1 cellular context compared by ENCODE assay signal in the genomic region with DNA sequence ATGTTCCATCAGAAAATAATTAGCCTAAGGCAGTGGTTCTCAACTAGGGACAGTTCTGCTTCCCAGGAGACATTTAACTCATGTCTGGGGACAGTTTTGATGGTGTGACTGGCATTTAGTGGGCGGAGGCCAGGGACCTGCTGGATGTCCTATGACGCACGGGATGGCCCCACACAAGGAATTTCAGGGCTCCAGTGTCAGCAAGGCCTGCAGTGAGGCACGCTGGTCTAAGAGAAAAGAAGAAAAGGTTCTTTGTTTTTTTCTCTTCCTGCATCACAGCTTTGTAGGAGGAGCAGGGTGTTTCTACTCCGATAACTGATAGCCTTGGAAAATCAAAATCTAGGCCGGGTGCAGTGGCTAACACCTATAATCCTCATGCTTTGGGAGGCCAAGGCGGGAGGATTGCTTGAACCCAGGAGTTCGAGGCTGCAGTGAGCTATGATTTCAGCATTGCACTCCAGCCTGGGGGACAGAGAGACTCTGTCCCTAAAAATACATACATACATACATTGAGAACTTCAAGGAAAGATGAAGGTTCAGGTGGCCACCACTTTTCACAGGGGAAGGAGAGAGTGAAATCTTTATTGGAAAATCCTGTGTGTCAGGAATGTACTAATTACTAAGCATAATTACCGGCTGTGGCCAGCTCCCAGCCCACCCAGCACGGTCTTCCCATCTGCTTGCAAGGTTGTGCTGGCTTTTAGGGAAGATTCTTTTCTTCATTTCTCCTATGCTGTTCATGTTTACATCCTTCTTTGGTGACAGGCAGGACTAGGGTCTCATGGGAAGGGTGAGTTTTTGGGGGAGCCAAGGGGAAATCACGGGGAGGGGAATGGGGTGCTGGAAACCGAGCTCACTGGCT.
TF ChIP-seq lines count a peak whose summit lies in the region.

No MANE protein-coding gene starts in this region.

TF ChIP-seq in HepG2, 621 proteins besides CTCF, POLR2A, EP300 and RAD21 (continued from another document and continues in another):
- TF ChIP-seq ZMYM2 (CRISPR knock-in tag; IDR thresholded peaks at IDR 0.05): peak; percentile 51; the same call in 1 of the 2 replicates
- no peak for TF ChIP-seq SRY (CRISPR knock-in tag; IDR thresholded peaks at IDR 0.05)
- no peak for TF ChIP-seq TARDBP (CRISPR knock-in tag; IDR thresholded peaks at IDR 0.05)
- TF ChIP-seq ARHGAP35 (CRISPR knock-in tag; IDR thresholded peaks at IDR 0.05; ENCODE audit: borderline replicate concordance): no peak
- TF ChIP-seq, protein P1, sequence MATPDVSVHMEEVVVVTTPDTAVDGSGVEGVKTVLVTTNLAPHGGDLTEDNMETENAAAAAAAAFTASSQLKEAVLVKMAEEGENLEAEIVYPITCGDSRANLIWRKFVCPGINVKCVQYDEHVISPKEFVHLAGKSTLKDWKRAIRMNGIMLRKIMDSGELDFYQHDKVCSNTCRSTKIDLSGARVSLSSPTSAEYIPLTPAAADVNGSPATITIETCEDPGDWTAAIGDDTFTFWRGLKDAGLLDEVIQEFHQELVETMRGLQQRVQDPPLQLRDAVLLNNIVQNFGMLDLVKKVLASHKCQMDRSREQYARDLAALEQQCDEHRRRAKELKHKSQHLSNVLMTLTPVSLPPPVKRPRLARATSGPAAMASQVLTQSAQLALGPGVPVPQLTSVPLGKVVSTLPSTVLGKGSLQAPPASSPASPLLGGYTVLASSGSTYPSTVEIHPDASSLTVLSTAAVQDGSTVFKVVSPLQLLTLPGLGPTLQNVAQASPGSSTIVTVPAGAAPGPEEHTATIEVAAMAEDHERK (CRISPR knock-in tag; IDR thresholded peaks at IDR 0.05; ENCODE audit: low read depth): no peak
- peak; percentile 75 for TF ChIP-seq ASH2L (IDR thresholded peaks at IDR 0.05; ENCODE audit: insufficient read length, low read depth, low read length)
- TF ChIP-seq, protein P2, sequence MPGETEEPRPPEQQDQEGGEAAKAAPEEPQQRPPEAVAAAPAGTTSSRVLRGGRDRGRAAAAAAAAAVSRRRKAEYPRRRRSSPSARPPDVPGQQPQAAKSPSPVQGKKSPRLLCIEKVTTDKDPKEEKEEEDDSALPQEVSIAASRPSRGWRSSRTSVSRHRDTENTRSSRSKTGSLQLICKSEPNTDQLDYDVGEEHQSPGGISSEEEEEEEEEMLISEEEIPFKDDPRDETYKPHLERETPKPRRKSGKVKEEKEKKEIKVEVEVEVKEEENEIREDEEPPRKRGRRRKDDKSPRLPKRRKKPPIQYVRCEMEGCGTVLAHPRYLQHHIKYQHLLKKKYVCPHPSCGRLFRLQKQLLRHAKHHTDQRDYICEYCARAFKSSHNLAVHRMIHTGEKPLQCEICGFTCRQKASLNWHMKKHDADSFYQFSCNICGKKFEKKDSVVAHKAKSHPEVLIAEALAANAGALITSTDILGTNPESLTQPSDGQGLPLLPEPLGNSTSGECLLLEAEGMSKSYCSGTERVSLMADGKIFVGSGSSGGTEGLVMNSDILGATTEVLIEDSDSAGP (CRISPR knock-in tag; IDR thresholded peaks at IDR 0.05; ENCODE audit: borderline replicate concordance): no peak
- TF ChIP-seq ZNF460 (CRISPR knock-in tag; IDR thresholded peaks at IDR 0.05; ENCODE audit: borderline replicate concordance): no peak
- TF ChIP-seq, protein P3, sequence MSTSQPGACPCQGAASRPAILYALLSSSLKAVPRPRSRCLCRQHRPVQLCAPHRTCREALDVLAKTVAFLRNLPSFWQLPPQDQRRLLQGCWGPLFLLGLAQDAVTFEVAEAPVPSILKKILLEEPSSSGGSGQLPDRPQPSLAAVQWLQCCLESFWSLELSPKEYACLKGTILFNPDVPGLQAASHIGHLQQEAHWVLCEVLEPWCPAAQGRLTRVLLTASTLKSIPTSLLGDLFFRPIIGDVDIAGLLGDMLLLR (CRISPR knock-in tag; IDR thresholded peaks at IDR 0.05): no peak
- no peak for TF ChIP-seq ZNF292 (CRISPR knock-in tag; IDR thresholded peaks at IDR 0.05; ENCODE audit: borderline replicate concordance, low read depth)
- peak; percentile 33; the same call in 1 of the 2 replicates for TF ChIP-seq MED1 (CRISPR knock-in tag; IDR thresholded peaks at IDR 0.05)
- TF ChIP-seq KDM3A (CRISPR knock-in tag; IDR thresholded peaks at IDR 0.05; ENCODE audit: low read depth): no peak
- no peak for TF ChIP-seq NCOA2 (CRISPR knock-in tag; IDR thresholded peaks at IDR 0.05)
- peak; percentile 28; the same call in 1 of the 2 replicates for TF ChIP-seq IRF2 (CRISPR knock-in tag; IDR thresholded peaks at IDR 0.05)
- no peak for TF ChIP-seq THYN1 (CRISPR knock-in tag; IDR thresholded peaks at IDR 0.05; ENCODE audit: borderline replicate concordance, low read depth)
- no peak for TF ChIP-seq KDM1A (CRISPR knock-in tag; IDR thresholded peaks at IDR 0.05)
- TF ChIP-seq FLYWCH1 (CRISPR knock-in tag; IDR thresholded peaks at IDR 0.05): no peak
- no peak for TF ChIP-seq SRF (IDR thresholded peaks at IDR 0.05; ENCODE audit: low read depth, low read length)
- peak; percentile 64; the same call in 1 of the 2 replicates for TF ChIP-seq SOX5 (CRISPR knock-in tag; IDR thresholded peaks at IDR 0.05; ENCODE audit: borderline replicate concordance)
- TF ChIP-seq, protein P4, sequence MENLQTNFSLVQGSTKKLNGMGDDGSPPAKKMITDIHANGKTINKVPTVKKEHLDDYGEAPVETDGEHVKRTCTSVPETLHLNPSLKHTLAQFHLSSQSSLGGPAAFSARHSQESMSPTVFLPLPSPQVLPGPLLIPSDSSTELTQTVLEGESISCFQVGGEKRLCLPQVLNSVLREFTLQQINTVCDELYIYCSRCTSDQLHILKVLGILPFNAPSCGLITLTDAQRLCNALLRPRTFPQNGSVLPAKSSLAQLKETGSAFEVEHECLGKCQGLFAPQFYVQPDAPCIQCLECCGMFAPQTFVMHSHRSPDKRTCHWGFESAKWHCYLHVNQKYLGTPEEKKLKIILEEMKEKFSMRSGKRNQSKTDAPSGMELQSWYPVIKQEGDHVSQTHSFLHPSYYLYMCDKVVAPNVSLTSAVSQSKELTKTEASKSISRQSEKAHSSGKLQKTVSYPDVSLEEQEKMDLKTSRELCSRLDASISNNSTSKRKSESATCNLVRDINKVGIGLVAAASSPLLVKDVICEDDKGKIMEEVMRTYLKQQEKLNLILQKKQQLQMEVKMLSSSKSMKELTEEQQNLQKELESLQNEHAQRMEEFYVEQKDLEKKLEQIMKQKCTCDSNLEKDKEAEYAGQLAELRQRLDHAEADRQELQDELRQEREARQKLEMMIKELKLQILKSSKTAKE (CRISPR knock-in tag; IDR thresholded peaks at IDR 0.05; ENCODE audit: borderline replicate concordance): no peak
- no peak for TF ChIP-seq SOX13 (IDR thresholded peaks at IDR 0.05)
- TF ChIP-seq SOX13 (CRISPR knock-in tag; conservative IDR thresholded peaks at IDR 0.05 in 1 of 2, IDR thresholded peaks at IDR 0.05 in 1 of 2): peak in 1 of 2 experiments; percentile 69; a peak in 2 of 4 replicates
- TF ChIP-seq, protein P5, sequence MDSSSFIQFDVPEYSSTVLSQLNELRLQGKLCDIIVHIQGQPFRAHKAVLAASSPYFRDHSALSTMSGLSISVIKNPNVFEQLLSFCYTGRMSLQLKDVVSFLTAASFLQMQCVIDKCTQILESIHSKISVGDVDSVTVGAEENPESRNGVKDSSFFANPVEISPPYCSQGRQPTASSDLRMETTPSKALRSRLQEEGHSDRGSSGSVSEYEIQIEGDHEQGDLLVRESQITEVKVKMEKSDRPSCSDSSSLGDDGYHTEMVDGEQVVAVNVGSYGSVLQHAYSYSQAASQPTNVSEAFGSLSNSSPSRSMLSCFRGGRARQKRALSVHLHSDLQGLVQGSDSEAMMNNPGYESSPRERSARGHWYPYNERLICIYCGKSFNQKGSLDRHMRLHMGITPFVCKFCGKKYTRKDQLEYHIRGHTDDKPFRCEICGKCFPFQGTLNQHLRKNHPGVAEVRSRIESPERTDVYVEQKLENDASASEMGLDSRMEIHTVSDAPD (CRISPR knock-in tag; IDR thresholded peaks at IDR 0.05): no peak
- TF ChIP-seq, protein P6, sequence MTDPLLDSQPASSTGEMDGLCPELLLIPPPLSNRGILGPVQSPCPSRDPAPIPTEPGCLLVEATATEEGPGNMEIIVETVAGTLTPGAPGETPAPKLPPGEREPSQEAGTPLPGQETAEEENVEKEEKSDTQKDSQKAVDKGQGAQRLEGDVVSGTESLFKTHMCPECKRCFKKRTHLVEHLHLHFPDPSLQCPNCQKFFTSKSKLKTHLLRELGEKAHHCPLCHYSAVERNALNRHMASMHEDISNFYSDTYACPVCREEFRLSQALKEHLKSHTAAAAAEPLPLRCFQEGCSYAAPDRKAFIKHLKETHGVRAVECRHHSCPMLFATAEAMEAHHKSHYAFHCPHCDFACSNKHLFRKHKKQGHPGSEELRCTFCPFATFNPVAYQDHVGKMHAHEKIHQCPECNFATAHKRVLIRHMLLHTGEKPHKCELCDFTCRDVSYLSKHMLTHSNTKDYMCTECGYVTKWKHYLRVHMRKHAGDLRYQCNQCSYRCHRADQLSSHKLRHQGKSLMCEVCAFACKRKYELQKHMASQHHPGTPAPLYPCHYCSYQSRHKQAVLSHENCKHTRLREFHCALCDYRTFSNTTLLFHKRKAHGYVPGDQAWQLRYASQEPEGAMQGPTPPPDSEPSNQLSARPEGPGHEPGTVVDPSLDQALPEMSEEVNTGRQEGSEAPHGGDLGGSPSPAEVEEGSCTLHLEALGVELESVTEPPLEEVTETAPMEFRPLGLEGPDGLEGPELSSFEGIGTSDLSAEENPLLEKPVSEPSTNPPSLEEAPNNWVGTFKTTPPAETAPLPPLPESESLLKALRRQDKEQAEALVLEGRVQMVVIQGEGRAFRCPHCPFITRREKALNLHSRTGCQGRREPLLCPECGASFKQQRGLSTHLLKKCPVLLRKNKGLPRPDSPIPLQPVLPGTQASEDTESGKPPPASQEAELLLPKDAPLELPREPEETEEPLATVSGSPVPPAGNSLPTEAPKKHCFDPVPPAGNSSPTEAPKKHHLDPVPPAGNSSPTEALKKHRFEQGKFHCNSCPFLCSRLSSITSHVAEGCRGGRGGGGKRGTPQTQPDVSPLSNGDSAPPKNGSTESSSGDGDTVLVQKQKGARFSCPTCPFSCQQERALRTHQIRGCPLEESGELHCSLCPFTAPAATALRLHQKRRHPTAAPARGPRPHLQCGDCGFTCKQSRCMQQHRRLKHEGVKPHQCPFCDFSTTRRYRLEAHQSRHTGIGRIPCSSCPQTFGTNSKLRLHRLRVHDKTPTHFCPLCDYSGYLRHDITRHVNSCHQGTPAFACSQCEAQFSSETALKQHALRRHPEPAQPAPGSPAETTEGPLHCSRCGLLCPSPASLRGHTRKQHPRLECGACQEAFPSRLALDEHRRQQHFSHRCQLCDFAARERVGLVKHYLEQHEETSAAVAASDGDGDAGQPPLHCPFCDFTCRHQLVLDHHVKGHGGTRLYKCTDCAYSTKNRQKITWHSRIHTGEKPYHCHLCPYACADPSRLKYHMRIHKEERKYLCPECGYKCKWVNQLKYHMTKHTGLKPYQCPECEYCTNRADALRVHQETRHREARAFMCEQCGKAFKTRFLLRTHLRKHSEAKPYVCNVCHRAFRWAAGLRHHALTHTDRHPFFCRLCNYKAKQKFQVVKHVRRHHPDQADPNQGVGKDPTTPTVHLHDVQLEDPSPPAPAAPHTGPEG (CRISPR knock-in tag; IDR thresholded peaks at IDR 0.05): no peak
- no peak for TF ChIP-seq CBX2 (IDR thresholded peaks at IDR 0.05; ENCODE audit: low read depth, low read length)
- TF ChIP-seq CBX2 (CRISPR knock-in tag; IDR thresholded peaks at IDR 0.05; ENCODE audit: low read depth): no peak
- no peak for TF ChIP-seq ZNF782 (CRISPR knock-in tag; IDR thresholded peaks at IDR 0.05; ENCODE audit: borderline replicate concordance)
- TF ChIP-seq MAFG (CRISPR knock-in tag; IDR thresholded peaks at IDR 0.05): no peak
- no peak for TF ChIP-seq ZFAT (CRISPR knock-in tag; conservative IDR thresholded peaks at IDR 0.05)
- TF ChIP-seq, protein P7, sequence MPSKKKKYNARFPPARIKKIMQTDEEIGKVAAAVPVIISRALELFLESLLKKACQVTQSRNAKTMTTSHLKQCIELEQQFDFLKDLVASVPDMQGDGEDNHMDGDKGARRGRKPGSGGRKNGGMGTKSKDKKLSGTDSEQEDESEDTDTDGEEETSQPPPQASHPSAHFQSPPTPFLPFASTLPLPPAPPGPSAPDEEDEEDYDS (CRISPR knock-in tag; IDR thresholded peaks at IDR 0.05): no peak
- no peak for TF ChIP-seq ARNT (IDR thresholded peaks at IDR 0.05)
- no peak for TF ChIP-seq NFE2L2 (IDR thresholded peaks at IDR 0.05; ENCODE audit: low read length)
- no peak for TF ChIP-seq ZSCAN29 (CRISPR knock-in tag; conservative IDR thresholded peaks at IDR 0.05)
- TF ChIP-seq, protein P8, sequence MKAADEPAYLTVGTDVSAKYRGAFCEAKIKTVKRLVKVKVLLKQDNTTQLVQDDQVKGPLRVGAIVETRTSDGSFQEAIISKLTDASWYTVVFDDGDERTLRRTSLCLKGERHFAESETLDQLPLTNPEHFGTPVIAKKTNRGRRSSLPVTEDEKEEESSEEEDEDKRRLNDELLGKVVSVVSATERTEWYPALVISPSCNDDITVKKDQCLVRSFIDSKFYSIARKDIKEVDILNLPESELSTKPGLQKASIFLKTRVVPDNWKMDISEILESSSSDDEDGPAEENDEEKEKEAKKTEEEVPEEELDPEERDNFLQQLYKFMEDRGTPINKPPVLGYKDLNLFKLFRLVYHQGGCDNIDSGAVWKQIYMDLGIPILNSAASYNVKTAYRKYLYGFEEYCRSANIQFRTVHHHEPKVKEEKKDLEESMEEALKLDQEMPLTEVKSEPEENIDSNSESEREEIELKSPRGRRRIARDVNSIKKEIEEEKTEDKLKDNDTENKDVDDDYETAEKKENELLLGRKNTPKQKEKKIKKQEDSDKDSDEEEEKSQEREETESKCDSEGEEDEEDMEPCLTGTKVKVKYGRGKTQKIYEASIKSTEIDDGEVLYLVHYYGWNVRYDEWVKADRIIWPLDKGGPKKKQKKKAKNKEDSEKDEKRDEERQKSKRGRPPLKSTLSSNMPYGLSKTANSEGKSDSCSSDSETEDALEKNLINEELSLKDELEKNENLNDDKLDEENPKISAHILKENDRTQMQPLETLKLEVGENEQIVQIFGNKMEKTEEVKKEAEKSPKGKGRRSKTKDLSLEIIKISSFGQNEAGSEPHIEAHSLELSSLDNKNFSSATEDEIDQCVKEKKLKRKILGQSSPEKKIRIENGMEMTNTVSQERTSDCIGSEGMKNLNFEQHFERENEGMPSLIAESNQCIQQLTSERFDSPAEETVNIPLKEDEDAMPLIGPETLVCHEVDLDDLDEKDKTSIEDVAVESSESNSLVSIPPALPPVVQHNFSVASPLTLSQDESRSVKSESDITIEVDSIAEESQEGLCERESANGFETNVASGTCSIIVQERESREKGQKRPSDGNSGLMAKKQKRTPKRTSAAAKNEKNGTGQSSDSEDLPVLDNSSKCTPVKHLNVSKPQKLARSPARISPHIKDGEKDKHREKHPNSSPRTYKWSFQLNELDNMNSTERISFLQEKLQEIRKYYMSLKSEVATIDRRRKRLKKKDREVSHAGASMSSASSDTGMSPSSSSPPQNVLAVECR (CRISPR knock-in tag; IDR thresholded peaks at IDR 0.05; ENCODE audit: borderline replicate concordance): no peak
- TF ChIP-seq JUND (CRISPR knock-in tag; IDR thresholded peaks at IDR 0.05): no peak
- TF ChIP-seq HOXA5 (CRISPR knock-in tag; IDR thresholded peaks at IDR 0.05): no peak
- TF ChIP-seq, protein P9, sequence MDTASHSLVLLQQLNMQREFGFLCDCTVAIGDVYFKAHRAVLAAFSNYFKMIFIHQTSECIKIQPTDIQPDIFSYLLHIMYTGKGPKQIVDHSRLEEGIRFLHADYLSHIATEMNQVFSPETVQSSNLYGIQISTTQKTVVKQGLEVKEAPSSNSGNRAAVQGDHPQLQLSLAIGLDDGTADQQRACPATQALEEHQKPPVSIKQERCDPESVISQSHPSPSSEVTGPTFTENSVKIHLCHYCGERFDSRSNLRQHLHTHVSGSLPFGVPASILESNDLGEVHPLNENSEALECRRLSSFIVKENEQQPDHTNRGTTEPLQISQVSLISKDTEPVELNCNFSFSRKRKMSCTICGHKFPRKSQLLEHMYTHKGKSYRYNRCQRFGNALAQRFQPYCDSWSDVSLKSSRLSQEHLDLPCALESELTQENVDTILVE (CRISPR knock-in tag; IDR thresholded peaks at IDR 0.05): no peak
- no peak for TF ChIP-seq SIX4 (CRISPR knock-in tag; IDR thresholded peaks at IDR 0.05)
- TF ChIP-seq GTF3A (CRISPR knock-in tag; conservative IDR thresholded peaks at IDR 0.05): no peak
- no peak for TF ChIP-seq REXO4 (CRISPR knock-in tag; IDR thresholded peaks at IDR 0.05; ENCODE audit: borderline replicate concordance)
- TF ChIP-seq ZNF224 (CRISPR knock-in tag; IDR thresholded peaks at IDR 0.05): no peak
